11 cellular contexts compared by ENCODE assay signal in genomic region chr2:217996345-217996744, GRCh38. TPM values are rescaled to one million over a fixed set of nuclear protein-coding genes. Genes with fewer than 3 reads are reported as not detected.
A peak's percentile ranks its signal among the peaks of the same experiment; 100 is the strongest.
DNase-seq lines count a peak whose midpoint lies in the region; ATAC-seq, FAIRE-seq and TF ChIP-seq lines count a peak whose summit lies in the region.
"Had no signal": no experiment of that assay in that cellular context is flagged by ENCODE, and none has a peak within 500 bp of the region (broad histone marks: within the 10 kb centered on the region; RNA-seq: fewer than 3 reads in every experiment).

No MANE protein-coding gene starts in this region.

- intact Hi-C loops in tibial artery (cut with DNase I; ENCODE audit: low total_unique reads), result no loop called here

- H3K4me1 ChIP-seq in keratinocyte (ENCODE audit: control insufficient read depth, extremely low read depth, insufficient read depth, low read length), result peaks cover 26% of the 10 kb centered on the region
- H3K4me1 ChIP-seq in tibial artery, result peaks cover 0 to 63% (median 35%) of the 10 kb centered on the region in 4 donors

- peak; percentile 78 for DNase-seq in HT1080 (ENCODE audit: low read depth)
- DNase-seq in bronchial epithelial cell (ENCODE audit: low read depth), result peak; percentile 71
- DNase-seq in keratinocyte (ENCODE audit: low read depth, low spot score), result no peak
- peak; percentile 78 to 87 for DNase-seq in tibial artery
- no peak for DNase-seq in H54 (ENCODE audit: insufficient read length, low spot score)
- no peak for DNase-seq in GM19238 (ENCODE audit: insufficient read length, low spot score)
- DNase-seq in activated naive CD8-positive, alpha-beta T cell treated with anti-CD3 and anti-CD28 coated beads for 36 hours, result no peak
- DNase-seq: left colon; NCI-H1694; stimulated activated naive CD4-positive, alpha-beta T cell treated with Interleukin-2 at 50 U/mL for 16 hours had no signal

- H3K4me3 Mint-ChIP-seq in activated naive CD8-positive, alpha-beta T cell treated with anti-CD3 and anti-CD28 coated beads for 36 hours, result no peak overlapping the region

- H3K27ac ChIP-seq in keratinocyte (ENCODE audit: control insufficient read depth, insufficient read depth, low read length) (peak overlapping the region; percentile 25), tibial artery (peak overlapping the region; percentile 72 to 74)

- ATAC-seq in GM18861 (IDR thresholded peaks at IDR 0.05; ENCODE audit: unreplicated experiment), result no peak
- ATAC-seq: left colon had no signal

- H3K4me3 ChIP-seq in bronchial epithelial cell (ENCODE audit: low read depth, low read length) (no peak overlapping the region), keratinocyte (ENCODE audit: control insufficient read depth in 2 of 3, extremely low read depth in 1 of 3, insufficient read depth in 2 of 3, low read depth in 1 of 3, low read length in 3 of 3) (no peak overlapping the region), tibial artery (peak overlapping the region in 1 of 2 donors; percentile 5)

- H3K36me3 Mint-ChIP-seq in activated naive CD8-positive, alpha-beta T cell treated with anti-CD3 and anti-CD28 coated beads for 36 hours, result no peaks in the 10 kb centered on the region

- TF ChIP-seq POLR2A in H54 (IDR thresholded peaks at IDR 0.05; ENCODE audit: low read depth, low read length), result no peak

- no peaks in the 10 kb centered on the region for H3K9me3 ChIP-seq in keratinocyte (ENCODE audit: control insufficient read depth, low read depth, low read length)
- H3K9me3 ChIP-seq in tibial artery, result no peaks in the 10 kb centered on the region

- no peak overlapping the region for H2AFZ ChIP-seq in keratinocyte (ENCODE audit: control insufficient read depth, low read length)

- FAIRE-seq in bronchial epithelial cell (lab: Jason Lieb, UNC), result peak; percentile 47
- peak; percentile 67 for FAIRE-seq in keratinocyte (lab: Jason Lieb, UNC)
- no peak for FAIRE-seq in H54 (lab: Jason Lieb, UNC)

- H3K4me2 ChIP-seq in keratinocyte (ENCODE audit: control insufficient read depth, extremely low read depth, insufficient read depth, low read depth, low read length), result peak overlapping the region; percentile 61

- H3K27me3 ChIP-seq in bronchial epithelial cell (ENCODE audit: control insufficient read depth, insufficient read depth, low read length) (no peaks in the 10 kb centered on the region), keratinocyte (ENCODE audit: control insufficient read depth, extremely low read depth, insufficient read depth, low read length) (peaks cover under 1% of the 10 kb centered on the region), tibial artery (no peaks in the 10 kb centered on the region)

- H3K36me3 ChIP-seq in bronchial epithelial cell (ENCODE audit: control insufficient read depth, insufficient read depth, low read length) (no peaks in the 10 kb centered on the region), keratinocyte (ENCODE audit: control insufficient read depth in 2 of 2, extremely low read depth in 1 of 2, insufficient read depth in 2 of 2, low read length in 2 of 2) (no peaks in the 10 kb centered on the region), tibial artery (peaks cover 0 to 5% (median 0%) of the 10 kb centered on the region in 3 donors)

- H3K9me3 Mint-ChIP-seq in activated naive CD8-positive, alpha-beta T cell treated with anti-CD3 and anti-CD28 coated beads for 36 hours, result no peaks in the 10 kb centered on the region

- H3K4me1 Mint-ChIP-seq in activated naive CD8-positive, alpha-beta T cell treated with anti-CD3 and anti-CD28 coated beads for 36 hours, result no peaks in the 10 kb centered on the region

- H3K9me1 ChIP-seq in keratinocyte (ENCODE audit: control insufficient read depth, extremely low read depth, insufficient read depth, low read length), result no peaks in the 10 kb centered on the region

- no peak overlapping the region for H3K27ac Mint-ChIP-seq in activated naive CD8-positive, alpha-beta T cell treated with anti-CD3 and anti-CD28 coated beads for 36 hours

- no peaks in the 10 kb centered on the region for H3K79me2 ChIP-seq in keratinocyte (ENCODE audit: control insufficient read depth, insufficient read depth, low read length)

- TF ChIP-seq CTCF in bronchial epithelial cell (IDR thresholded peaks at IDR 0.05; ENCODE audit: insufficient read depth, low read length, severe bottlenecking) (no peak), keratinocyte (optimal IDR thresholded peaks at IDR 0.05 in 1 of 3, IDR thresholded peaks at IDR 0.05 in 1 of 3, conservative IDR thresholded peaks at IDR 0.05 in 1 of 3; ENCODE audit: extremely low read depth in 1 of 3, insufficient read depth in 2 of 3, low read length in 3 of 3) (no peak), tibial artery (IDR thresholded peaks at IDR 0.05) (no peak)

- dilution Hi-C loops in keratinocyte (cut with MboI; ENCODE audit: extremely low pct_ligation_motif_present, low sequenced_read_pairs), result no loop called here

- H3K27me3 Mint-ChIP-seq in activated naive CD8-positive, alpha-beta T cell treated with anti-CD3 and anti-CD28 coated beads for 36 hours, result peaks cover 4% of the 10 kb centered on the region

- H4K20me1 ChIP-seq in keratinocyte (ENCODE audit: control insufficient read depth, extremely low read depth, insufficient read depth, low read length), result no peaks in the 10 kb centered on the region

- H3K9ac ChIP-seq in keratinocyte (ENCODE audit: control insufficient read depth, extremely low read depth, insufficient read depth, low read length), result no peak overlapping the region

RNA-seq across cellular contexts. Expression of gene TNS1, which starts 6.5 kb away (rescaled TPM):
- 9.6 and 10.5 TPM in 2 replicates for total RNA-seq in HT1080 (2014; rRNA removed; shearing (Covaris generic))
- polyA plus RNA-seq in HT1080 (2015; cell fraction: cytosol; rRNA removed), result 4.9 and 5.1 TPM in 2 replicates
- 16.1 and 17.1 TPM in 2 replicates for polyA plus RNA-seq in HT1080 (2015; cell fraction: nucleus; rRNA removed)
- total RNA-seq in bronchial epithelial cell, result 1.6 and 2.0 TPM in 2 replicates
- polyA plus RNA-seq in keratinocyte, result 1.7 to 2.9 TPM (median 2.5 TPM) in 3 replicates
- 0.54 TPM for polyA plus RNA-seq in keratinocyte (2011; ENCODE audit: low read depth)
- polyA plus RNA-seq in keratinocyte (2011; cell fraction: cytosol; rRNA removed), result 1.1 and 1.4 TPM in 2 replicates
- polyA plus RNA-seq in keratinocyte (2011; cell fraction: nucleus; rRNA removed), result 13.6 and 14.6 TPM in 2 replicates
- polyA plus RNA-seq in keratinocyte (2012; ENCODE audit: low replicate concordance), result 1.4 and 5.7 TPM in 2 replicates
- polyA minus RNA-seq in keratinocyte, result 9.7 to 35.0 TPM (median 17.2 TPM) in 3 replicates
- 3.8 TPM for polyA minus RNA-seq in keratinocyte (2011; cell fraction: cytosol; rRNA and poly(A)+ RNA removed)
- 13.3 and 20.4 TPM in 2 replicates for polyA minus RNA-seq in keratinocyte (2011; cell fraction: nucleus; rRNA and poly(A)+ RNA removed)
- 1 to 10 TPM in 1 of 2 experiments, under 1 TPM in 1; 0.89 to 1.4 TPM for total RNA-seq in activated naive CD8-positive, alpha-beta T cell treated with anti-CD3 and anti-CD28 coated beads for 36 hours

Comparison
In these comparisons a context has a peak if more than half of its experiments do, and no peak if none do; other contexts are left out.
1. DNase-seq: peak in HT1080 (single experiment), bronchial epithelial cell (single experiment) and tibial artery (2 of 2); none in keratinocyte (single experiment), H54 (single experiment), GM19238 (single experiment) and activated naive CD8-positive, alpha-beta T cell treated with anti-CD3 and anti-CD28 coated beads for 36 hours (single experiment).